1 cellular context compared by ENCODE assay signal in the genomic region with DNA sequence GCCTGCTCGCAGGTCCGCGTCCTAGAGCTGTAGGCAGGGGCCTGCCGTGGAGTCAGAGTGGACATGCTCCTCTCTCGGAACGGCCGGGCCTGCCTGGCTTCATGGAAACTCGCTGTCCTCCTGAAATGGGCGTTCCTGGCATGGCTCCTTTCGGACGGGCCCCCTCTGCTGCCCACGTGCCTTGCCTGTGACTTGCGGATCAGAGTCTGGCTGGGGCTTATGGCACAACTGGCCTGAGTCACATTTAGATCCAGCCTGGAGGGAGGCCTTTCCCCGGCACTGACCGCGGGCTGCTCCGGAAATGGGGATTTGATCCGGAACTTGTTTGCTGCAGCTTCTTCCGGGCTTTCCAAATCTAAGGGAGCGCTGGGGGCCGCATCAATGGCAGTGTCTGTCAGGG.
TF ChIP-seq lines count a peak whose summit lies in the region.

No MANE protein-coding gene starts in this region.

TF ChIP-seq in IMR-90, 13 proteins besides CTCF, POLR2A, EP300 and RAD21 (continued from another document):
- TF ChIP-seq CHD1 (IDR thresholded peaks at IDR 0.05; ENCODE audit: low read depth, low read length) (no peak), RCOR1 (IDR thresholded peaks at IDR 0.05; ENCODE audit: insufficient replicate concordance, low read length) (no peak), MXI1 (IDR thresholded peaks at IDR 0.05; ENCODE audit: borderline replicate concordance, low read depth, low read length) (no peak), MAFK (IDR thresholded peaks at IDR 0.05; ENCODE audit: low read depth, low read length) (no peak), CEBPB (IDR thresholded peaks at IDR 0.05; ENCODE audit: low read depth, low read length) (no peak)
- TF ChIP-seq, protein P1, sequence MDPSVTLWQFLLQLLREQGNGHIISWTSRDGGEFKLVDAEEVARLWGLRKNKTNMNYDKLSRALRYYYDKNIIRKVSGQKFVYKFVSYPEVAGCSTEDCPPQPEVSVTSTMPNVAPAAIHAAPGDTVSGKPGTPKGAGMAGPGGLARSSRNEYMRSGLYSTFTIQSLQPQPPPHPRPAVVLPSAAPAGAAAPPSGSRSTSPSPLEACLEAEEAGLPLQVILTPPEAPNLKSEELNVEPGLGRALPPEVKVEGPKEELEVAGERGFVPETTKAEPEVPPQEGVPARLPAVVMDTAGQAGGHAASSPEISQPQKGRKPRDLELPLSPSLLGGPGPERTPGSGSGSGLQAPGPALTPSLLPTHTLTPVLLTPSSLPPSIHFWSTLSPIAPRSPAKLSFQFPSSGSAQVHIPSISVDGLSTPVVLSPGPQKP (IDR thresholded peaks at IDR 0.05; ENCODE audit: borderline replicate concordance, low read depth, low read length), result no peak
